In the genomic region with DNA sequence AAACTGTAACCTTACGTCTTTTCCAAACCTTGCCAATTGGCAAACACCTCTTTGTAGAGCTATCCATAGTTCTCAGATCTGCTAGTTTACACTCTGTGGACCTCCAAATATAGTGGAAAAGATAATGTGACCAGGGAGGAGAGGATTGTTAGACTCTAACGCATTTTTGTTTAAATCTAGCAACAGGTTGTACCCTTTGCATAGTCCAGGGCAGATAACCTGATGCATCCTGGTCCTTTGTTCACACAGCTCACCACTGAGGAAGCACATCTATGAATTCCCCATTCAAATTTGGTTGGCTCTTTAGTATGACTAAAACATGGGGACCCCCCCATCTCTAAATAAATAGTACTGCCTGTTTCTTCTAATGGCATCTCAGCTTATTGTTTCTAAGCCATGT, we compare ENCODE assay signal across 9 cellular contexts. TPM values are rescaled to one million over a fixed set of nuclear protein-coding genes. Genes with fewer than 3 reads are reported as not detected.
"Had no signal": no experiment of that assay in that cellular context is flagged by ENCODE, and none has a peak within 500 bp of the region (broad histone marks: within the 10 kb centered on the region; RNA-seq: fewer than 3 reads in every experiment).

No MANE protein-coding gene starts in this region.

- H3K27ac ChIP-seq: HL-60 had no signal

- H3K27me3 Mint-ChIP-seq: IgD-negative memory B cell had no signal

- H3K27ac Mint-ChIP-seq: IgD-negative memory B cell had no signal

- H3K4me3 Mint-ChIP-seq: IgD-negative memory B cell had no signal

- H3K4me3 ChIP-seq: K562 had no signal

- H3K36me3 Mint-ChIP-seq: IgD-negative memory B cell had no signal

- H3K4me1 Mint-ChIP-seq: IgD-negative memory B cell had no signal

- DNase-seq: IMR-90, KBM-7, KG1 had no signal

RNA-seq across cellular contexts. Expression of gene PAGE2, which starts 55.9 kb away (rescaled TPM):
- total RNA-seq: HepG2, HT-29, HT1080, IMR-90 had no signal
